Comparison of ENCODE assay signal across 11 cellular contexts in genomic region chr6:57216235-57217101, GRCh38. TPM values are rescaled to one million over a fixed set of nuclear protein-coding genes. Genes with fewer than 3 reads are reported as not detected.
DNase-seq lines count a peak whose midpoint lies in the region; ATAC-seq and TF ChIP-seq lines count a peak whose summit lies in the region.
"Had no signal": no experiment of that assay in that cellular context is flagged by ENCODE, and none has a peak within 500 bp of the region (broad histone marks: within the 10 kb centered on the region; RNA-seq: fewer than 3 reads in every experiment).

No MANE protein-coding gene starts in this region.

- peaks cover 34% of the 10 kb centered on the region for H3K36me3 Mint-ChIP-seq in mesothelial cell of epicardium
- peaks cover 24% of the 10 kb centered on the region for H3K36me3 Mint-ChIP-seq in activated naive CD4-positive, alpha-beta T cell treated with anti-CD3 and anti-CD28 coated beads, Interleukin-2, amount 10 ng/mL, durations not matched to agents 7 days and 5 days

- peaks cover 23% of the 10 kb centered on the region for H3K4me1 Mint-ChIP-seq in mesothelial cell of epicardium
- H3K4me1 Mint-ChIP-seq in activated naive CD4-positive, alpha-beta T cell treated with anti-CD3 and anti-CD28 coated beads, Interleukin-2, amount 10 ng/mL, durations not matched to agents 7 days and 5 days, result peaks cover 67% of the 10 kb centered on the region

- peaks cover under 1% of the 10 kb centered on the region; the same call in 1 of the 2 replicates for H3K9me3 ChIP-seq in AG04450 (ENCODE audit: control insufficient read depth, insufficient read depth, low read length)
- H3K9me3 ChIP-seq: pancreas had no signal

- POLR2A ChIA-PET in AG04450 (lab: Yijun Ruan, JAX), result no interaction called here

- H3K4me3 ChIP-seq in AG04450 (ENCODE audit: low read depth, low read length), result no peak overlapping the region
- no peak overlapping the region for H3K4me3 ChIP-seq in cardiac fibroblast (replicated peaks in 1 of 2; ENCODE audit: low read depth in 2 of 2, low read length in 2 of 2)
- H3K4me3 ChIP-seq: pancreas had no signal

- CTCF ChIA-PET in AG04450 (lab: Charles Lee), result no interaction called here
- CTCF ChIA-PET in activated naive CD4-positive, alpha-beta T cell treated with anti-CD3 and anti-CD28 coated beads, Interleukin-2, amount 10 ng/mL, durations not matched to agents 7 days and 5 days (lab: Charles Lee), result no interaction called here

- 0 out of 2 replicates have a peak, but pooled peaks have one; percentile 21 for TF ChIP-seq CTCF in AG04450 (IDR thresholded peaks at IDR 0.05; ENCODE audit: low read depth, low read length)
- TF ChIP-seq CTCF in cardiac fibroblast (IDR thresholded peaks at IDR 0.05; ENCODE audit: low read depth, low read length), result no peak
- TF ChIP-seq CTCF in mesothelial cell of epicardium (IDR thresholded peaks at IDR 0.05; ENCODE audit: unreplicated experiment), result peak; percentile 61

- H3K27ac ChIP-seq in AG04450 (ENCODE audit: low read depth, low read length), result no peak overlapping the region
- H3K27ac ChIP-seq: pancreas had no signal

- no peak for DNase-seq in AG04450 (ENCODE audit: low read depth, low spot score)
- peak; percentile 54 for DNase-seq in HCEC 1CT
- DNase-seq in cardiac fibroblast (ENCODE audit: low read depth in 2 of 2), result peak; percentile 52 to 57
- DNase-seq in mesothelial cell of epicardium (ENCODE audit: low spot score in 2 of 2, unreplicated experiment in 2 of 2), result no peak
- no peak for DNase-seq in cerebellum (ENCODE audit: low spot score)
- DNase-seq in activated naive CD4-positive, alpha-beta T cell treated with anti-CD3 and anti-CD28 coated beads, Interleukin-2, amount 10 ng/mL, durations not matched to agents 7 days and 5 days, result no peak
- DNase-seq in NCI-H1694 (lab: John Stamatoyannopoulos, UW), result no peak
- DNase-seq: CD4-positive, alpha-beta T cell; NCI-H1092; pancreas had no signal

- no peaks in the 10 kb centered on the region for H3K27me3 Mint-ChIP-seq in mesothelial cell of epicardium (ENCODE audit: low read depth)
- peaks cover 3% of the 10 kb centered on the region for H3K27me3 Mint-ChIP-seq in activated naive CD4-positive, alpha-beta T cell treated with anti-CD3 and anti-CD28 coated beads, Interleukin-2, amount 10 ng/mL, durations not matched to agents 7 days and 5 days
- H3K27me3 Mint-ChIP-seq: CD4-positive, alpha-beta T cell had no signal

- ATAC-seq in GM18873 (IDR thresholded peaks at IDR 0.05; ENCODE audit: low FRiP score, unreplicated experiment), result no peak
- ATAC-seq: pancreas had no signal

- H3K4me3 Mint-ChIP-seq in mesothelial cell of epicardium, result no peak overlapping the region
- H3K4me3 Mint-ChIP-seq in activated naive CD4-positive, alpha-beta T cell treated with anti-CD3 and anti-CD28 coated beads, Interleukin-2, amount 10 ng/mL, durations not matched to agents 7 days and 5 days, result no peak overlapping the region
- H3K4me3 Mint-ChIP-seq: CD4-positive, alpha-beta T cell had no signal

- H3K9me3 Mint-ChIP-seq in mesothelial cell of epicardium, result peaks cover 28% of the 10 kb centered on the region
- H3K9me3 Mint-ChIP-seq in activated naive CD4-positive, alpha-beta T cell treated with anti-CD3 and anti-CD28 coated beads, Interleukin-2, amount 10 ng/mL, durations not matched to agents 7 days and 5 days, result peaks cover 5% of the 10 kb centered on the region

- no peaks in the 10 kb centered on the region for H3K27me3 ChIP-seq in AG04450 (ENCODE audit: control insufficient read depth, insufficient read depth, low read length)
- H3K27me3 ChIP-seq: pancreas had no signal

- no peak overlapping the region for H3K27ac Mint-ChIP-seq in mesothelial cell of epicardium
- no peak overlapping the region for H3K27ac Mint-ChIP-seq in activated naive CD4-positive, alpha-beta T cell treated with anti-CD3 and anti-CD28 coated beads, Interleukin-2, amount 10 ng/mL, durations not matched to agents 7 days and 5 days
- H3K27ac Mint-ChIP-seq: CD4-positive, alpha-beta T cell had no signal

RNA-seq across cellular contexts. Expression of gene RAB23, which starts 5.6 kb away (rescaled TPM):
- 45.2 and 62.1 TPM in 2 replicates for polyA plus RNA-seq in AG04450 (2011; rRNA removed)
- polyA minus RNA-seq in AG04450 (2011; rRNA and poly(A)+ RNA removed), result 13.1 and 27.5 TPM in 2 replicates
- total RNA-seq in mesothelial cell of epicardium, result 15.2 to 16.8 TPM (median 16.1 TPM) in 3 replicates
- 21.2 TPM for total RNA-seq in cerebellum

RNA-seq across cellular contexts. Expression of gene BAG2, which starts 44.3 kb away (rescaled TPM):
- 29.0 and 43.4 TPM in 2 replicates for polyA plus RNA-seq in AG04450 (2011; rRNA removed)
- 11.1 and 20.5 TPM in 2 replicates for polyA minus RNA-seq in AG04450 (2011; rRNA and poly(A)+ RNA removed)
- total RNA-seq in mesothelial cell of epicardium, result 4.5 to 5.4 TPM (median 5.0 TPM) in 3 replicates
- total RNA-seq in cerebellum, result 2.8 TPM

Comparison
In these comparisons a context has a peak if more than half of its experiments do, and no peak if none do; other contexts are left out.
1. DNase-seq: peak in HCEC 1CT (single experiment) and cardiac fibroblast (2 of 2); none in AG04450 (single experiment), mesothelial cell of epicardium (0 of 2), cerebellum (single experiment), activated naive CD4-positive, alpha-beta T cell treated with anti-CD3 and anti-CD28 coated beads, Interleukin-2, amount 10 ng/mL, durations not matched to agents 7 days and 5 days (single experiment) and NCI-H1694 (single experiment).